ENCODE assay signal across 8 cellular contexts in genomic region chr12:121352053-121353018, GRCh38. TPM values are rescaled to one million over a fixed set of nuclear protein-coding genes. Genes with fewer than 3 reads are reported as not detected.
DNase-seq lines count a peak whose midpoint lies in the region; ATAC-seq and TF ChIP-seq lines count a peak whose summit lies in the region.

ANAPC5 (minus strand) TSS chr12:121352411; CDS start chr12:121352340, 71 bp downstream.

- peaks cover 38% of the 10 kb centered on the region for H3K4me1 Mint-ChIP-seq in activated naive CD8-positive, alpha-beta T cell (ENCODE audit: low read depth)

- no peaks in the 10 kb centered on the region for H3K9me3 Mint-ChIP-seq in activated naive CD8-positive, alpha-beta T cell (ENCODE audit: low read depth)

- H3K4me3 Mint-ChIP-seq in activated naive CD8-positive, alpha-beta T cell = peak within 1 kb of the TSS; percentile 96

- peak within 1 kb of the TSS; percentile 81 to 87 for H3K4me3 ChIP-seq in testis

- peak within 1 kb of the TSS; percentile 93 for H3K27ac Mint-ChIP-seq in activated naive CD8-positive, alpha-beta T cell

- H3K27ac ChIP-seq in testis = peak within 1 kb of the TSS; percentile 18 to 82

- TF ChIP-seq CTCF in GM10266 (IDR thresholded peaks at IDR 0.05; ENCODE audit: control insufficient read depth, insufficient read depth, low read depth, missing control alignments) (peak; percentile 17), omental fat pad (IDR thresholded peaks at IDR 0.05) (no peak), testis (IDR thresholded peaks at IDR 0.05) (peak in 1 of 3 experiments; percentile 39)

- H3K9me3 ChIP-seq in testis = no peaks in the 10 kb centered on the region

- no peak for TF ChIP-seq POLR2A in testis (IDR thresholded peaks at IDR 0.05)

- intact Hi-C loops in testis (cut with DNase I; ENCODE audit: low total_unique reads) = no loop called here

- H3K27me3 Mint-ChIP-seq in activated naive CD8-positive, alpha-beta T cell = no peaks in the 10 kb centered on the region

- 0 to 1% methylated on average over 20 to 47 of the region's 53 CpGs for WGBS in testis, 2 donors

- H3K27me3 ChIP-seq in testis = no peaks in the 10 kb centered on the region

- DNase-seq in GM10266 (ENCODE audit: extremely low spot score) (peak; percentile 94), NCI-H1105 (lab: John Stamatoyannopoulos, UW) (peak; percentile 98), SKM-1 treated with dmso at 0.1 percent for 144 hours (lab: John Stamatoyannopoulos, UW; ENCODE audit: unreplicated experiment) (peak; percentile 90), glomerular visceral epithelial cell (ENCODE audit: extremely low spot score) (peak; percentile 98), omental fat pad (ENCODE audit: low spot score) (peak; percentile 72), testis (peak; percentile 99)

- H3K4me1 ChIP-seq in testis = peaks cover 10% of the 10 kb centered on the region

- no peaks in the 10 kb centered on the region for H3K36me3 Mint-ChIP-seq in activated naive CD8-positive, alpha-beta T cell

- H3K36me3 ChIP-seq in testis (ENCODE audit: low read depth, missing control alignments) = no peaks in the 10 kb centered on the region

- peak; percentile 97 for ATAC-seq in HG02623 (IDR thresholded peaks at IDR 0.05; ENCODE audit: unreplicated experiment)
- peak; percentile 100 for ATAC-seq in omental fat pad (ENCODE audit: low FRiP score)

RNA-seq across cellular contexts. Expression of gene ANAPC5, which starts in this region (rescaled TPM):
- total RNA-seq in omental fat pad = 100 to 1,000 TPM in 2 of 4 donors, 10 to 100 TPM in 2; 88.2 to 154 (median 101) TPM
- total RNA-seq in testis = 100 to 1,000 TPM; 143 to 158 TPM
- polyA plus RNA-seq in testis (ENCODE audit: insufficient read depth, low read depth, low replicate concordance) = 95.9 TPM

Comparison
In these comparisons a context has a peak if more than half of its experiments do, and no peak if none do; other contexts are left out.
1. Peak in every context shown above with its lines: DNase-seq, ATAC-seq, H3K4me3 ChIP-seq and H3K27ac ChIP-seq.